Comparison of ENCODE assay signal across 1 cellular context in the genomic region with DNA sequence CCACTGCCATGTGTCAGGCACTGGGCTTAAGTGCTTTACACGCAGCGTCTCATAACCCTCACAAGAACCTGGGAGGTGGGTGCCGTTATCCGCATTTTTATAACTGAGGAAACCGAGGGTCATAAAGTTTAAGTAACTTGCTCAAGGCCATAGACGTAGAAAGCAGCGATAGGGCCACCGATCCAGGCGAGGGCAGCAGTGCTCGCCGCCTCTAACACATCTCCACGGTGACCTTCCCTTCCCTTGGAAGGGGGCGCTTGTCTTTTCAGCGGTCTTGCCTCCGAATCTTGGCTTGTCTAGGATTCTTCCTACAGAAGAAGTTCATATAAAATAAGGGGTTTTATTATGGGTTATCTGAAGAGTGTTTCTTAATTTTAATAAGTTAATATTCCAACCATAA.
TF ChIP-seq lines count a peak whose summit lies in the region.

No MANE protein-coding gene starts in this region.

TF ChIP-seq in GM23338, 12 proteins besides CTCF, POLR2A, EP300 and RAD21:
- TF ChIP-seq ZNF114 (CRISPR knock-in tag; IDR thresholded peaks at IDR 0.05) (no peak), ZNF331 (CRISPR knock-in tag; IDR thresholded peaks at IDR 0.05; ENCODE audit: low read depth) (no peak), EZH2 (IDR thresholded peaks at IDR 0.05; ENCODE audit: low read depth, unreplicated experiment) (no peak), EZH2phosphoT487 (IDR thresholded peaks at IDR 0.05; ENCODE audit: unreplicated experiment) (no peak), STAT1 (IDR thresholded peaks at IDR 0.05; ENCODE audit: unreplicated experiment) (no peak), ETS1 (IDR thresholded peaks at IDR 0.05) (no peak)
